Comparison of ENCODE assay signal across 23 cellular contexts in the genomic region with DNA sequence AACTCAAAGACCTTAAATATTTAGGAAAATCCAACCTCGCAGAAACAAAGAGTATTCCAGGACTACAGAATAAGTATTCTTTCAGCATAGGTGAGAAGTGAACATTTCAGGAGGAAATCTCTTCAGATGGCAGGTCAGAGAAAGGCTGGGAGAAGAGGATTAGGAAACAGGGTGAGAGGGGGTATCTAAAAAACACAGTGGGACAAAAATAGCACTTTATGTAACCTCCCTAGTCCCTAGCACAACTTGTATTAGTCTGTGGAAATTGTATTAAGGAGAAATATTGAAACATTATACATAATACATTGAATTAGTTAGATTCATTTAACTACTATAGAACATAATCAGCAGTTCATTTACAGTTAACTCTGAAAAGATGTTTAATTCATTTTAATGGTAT.
"Had no signal": no experiment of that assay in that cellular context is flagged by ENCODE, and none has a peak within 500 bp of the region (broad histone marks: within the 10 kb centered on the region; RNA-seq: fewer than 3 reads in every experiment).

No MANE protein-coding gene starts in this region.

- H3K9me3 ChIP-seq: Peyer's patch had no signal

- ATAC-seq: activated CD8-positive, alpha-beta memory T cell treated with anti-CD3 and anti-CD28 coated beads, Interleukin-2, amount 10 ng/mL, durations not matched to agents 7 days and 5 days; activated naive CD4-positive, alpha-beta T cell treated with anti-CD3 and anti-CD28 coated beads, Interleukin-2, amount 50 U/mL, for 72 hours; WTC11 had no signal

- FAIRE-seq: astrocyte had no signal

- H3K27me3 ChIP-seq: Peyer's patch had no signal

- H3K4me3 ChIP-seq: Peyer's patch had no signal

- H3K36me3 ChIP-seq: Peyer's patch had no signal

- H3K4me1 ChIP-seq: Peyer's patch had no signal

- H3K27ac ChIP-seq: KMS-11, Peyer's patch, RWPE1 had no signal

- DNase-seq: activated CD4-positive, alpha-beta T cell treated with anti-CD3 and anti-CD28 coated beads for 48 hours; activated CD4-positive, alpha-beta T cell treated with anti-CD3 and anti-CD28 coated beads, Interleukin-2, amount 50 U/mL, for 48 hours; activated CD4-positive, CD25-positive, alpha-beta regulatory T cell treated with anti-CD3 and anti-CD28 coated beads, Interleukin-2, amount 50 U/mL, for 72 hours; activated CD8-positive, alpha-beta memory T cell treated with anti-CD3 and anti-CD28 coated beads, Interleukin-2, amount 10 ng/mL, durations not matched to agents 7 days and 5 days; activated effector memory CD4-positive, alpha-beta T cell treated with anti-CD3 and anti-CD28 coated beads, Interleukin-2, amount 50 U/mL, for 16 hours; activated naive CD4-positive, alpha-beta T cell treated with Interleukin-2 at 50 U/mL for 16 hours; activated naive CD8-positive, alpha-beta T cell treated with anti-CD3 and anti-CD28 coated beads, Interleukin-2, amount 50 U/mL, for 24 hours; activated T-cell treated with anti-CD3 and anti-CD28 coated beads, Interleukin-2, amount 50 U/mL, for 24 hours; amygdala; NCI-H1105; NCI-H1436; NCI-H1694 treated with DMSO at 0.1 percent for 48 hours; NCI-H2029 treated with DMSO at 0.1 percent for 48 hours; NCI-H510A treated with DMSO at 0.1 percent for 48 hours; NCI-H69; NK-92 treated with Interleukin-12 subunit alpha and Interleukin-12 subunit beta, amount 100 ng/mL, for 24 hours; Peyer's patch; SHP77 treated with DMSO at 0.1 percent for 48 hours had no signal
